ENCODE assay signal across 8 cellular contexts in genomic region chr3:11770105-11770476, GRCh38.
DNase-seq lines count a peak whose midpoint lies in the region; ATAC-seq and TF ChIP-seq lines count a peak whose summit lies in the region.

No MANE protein-coding gene starts in this region.

- DNase-seq in CD14-positive monocyte (ENCODE audit: low spot score) (no peak), mucosa of descending colon (peak in 1 of 3 donors; percentile 35), A673 (ENCODE audit: low spot score) (no peak), NAMALWA (ENCODE audit: low spot score) (no peak), H4 (ENCODE audit: low spot score) (no peak)
- no peak for DNase-seq in activated naive CD8-positive, alpha-beta T cell treated with anti-CD3 and anti-CD28 coated beads for 36 hours
- no peak for DNase-seq in activated effector memory CD4-positive, alpha-beta T cell treated with Interleukin-2 at 50 U/mL for 16 hours

- TF ChIP-seq CTCF in CD14-positive monocyte (IDR thresholded peaks at IDR 0.05) (no peak), mucosa of descending colon (IDR thresholded peaks at IDR 0.05) (no peak), A673 (conservative IDR thresholded peaks at IDR 0.05; ENCODE audit: low read depth, low read length) (no peak)

- peaks cover 17% of the 10 kb centered on the region for H3K4me1 ChIP-seq in mucosa of descending colon (ENCODE audit: low read depth)
- no peaks in the 10 kb centered on the region for H3K4me1 ChIP-seq in A673 (ENCODE audit: insufficient read depth, low read length, poor library complexity, severe bottlenecking)

- H3K9me3 ChIP-seq in mucosa of descending colon, result no peaks in the 10 kb centered on the region
- H3K9me3 ChIP-seq in A673 (ENCODE audit: low read depth, low read length, poor library complexity, severe bottlenecking), result no peaks in the 10 kb centered on the region

- no peaks in the 10 kb centered on the region for H3K36me3 Mint-ChIP-seq in CD14-positive monocyte
- H3K36me3 Mint-ChIP-seq in activated naive CD8-positive, alpha-beta T cell treated with anti-CD3 and anti-CD28 coated beads for 36 hours, result peaks cover 2% of the 10 kb centered on the region

- intact Hi-C loops in CD14-positive monocyte (cut with micrococcal nuclease), result no loop called here
- intact Hi-C loops in mucosa of descending colon (cut with DNase I, micrococcal nuclease), result no loop called here
- intact Hi-C loops in A673 (cut with micrococcal nuclease; ENCODE audit: unreplicated experiment), result no loop called here

- H3K27me3 Mint-ChIP-seq in CD14-positive monocyte (ENCODE audit: low read depth in 3 of 3), result peaks cover 2 to 7% (median 4%) of the 10 kb centered on the region in 3 donors
- H3K27me3 Mint-ChIP-seq in activated naive CD8-positive, alpha-beta T cell treated with anti-CD3 and anti-CD28 coated beads for 36 hours, result no peaks in the 10 kb centered on the region

- H3K36me3 ChIP-seq in mucosa of descending colon (ENCODE audit: low read depth) (no peaks in the 10 kb centered on the region), A673 (ENCODE audit: insufficient read depth, low read length, poor library complexity, severe bottlenecking) (no peaks in the 10 kb centered on the region)

- H3K9me3 Mint-ChIP-seq in CD14-positive monocyte, result peaks cover 0 to 2% (median 0%) of the 10 kb centered on the region in 7 donors
- peaks cover 1% of the 10 kb centered on the region for H3K9me3 Mint-ChIP-seq in activated naive CD8-positive, alpha-beta T cell treated with anti-CD3 and anti-CD28 coated beads for 36 hours

- peak overlapping the region; percentile 20 to 69 for H3K4me3 Mint-ChIP-seq in CD14-positive monocyte
- no peak overlapping the region for H3K4me3 Mint-ChIP-seq in activated naive CD8-positive, alpha-beta T cell treated with anti-CD3 and anti-CD28 coated beads for 36 hours

- CTCF ChIA-PET in A673 (lab: Charles Lee), result no interaction called here

- no TSS peak for BruUV-seq in A673 (replicated peaks; lab: Mats Ljungman, UMichigan)

- POLR2A ChIA-PET in A673 (lab: Charles Lee; ENCODE audit: low non-redundant PET), result no interaction called here

- H3K27ac Mint-ChIP-seq in CD14-positive monocyte, result peak overlapping the region in 1 of 7 donors; percentile 18
- H3K27ac Mint-ChIP-seq in activated naive CD8-positive, alpha-beta T cell treated with anti-CD3 and anti-CD28 coated beads for 36 hours, result peak overlapping the region; percentile 16

- H3K27ac ChIP-seq in A673 (ENCODE audit: low read depth, low read length, poor library complexity, severe bottlenecking), result no peak overlapping the region

- no peak overlapping the region for H3K4me3 ChIP-seq in mucosa of descending colon
- H3K4me3 ChIP-seq in A673 (ENCODE audit: low read depth, low read length, poor library complexity, severe bottlenecking), result no peak overlapping the region

- H3K27me3 ChIP-seq in A673 (replicated peaks; ENCODE audit: insufficient read depth, low read depth, low read length, poor library complexity), result no peaks in the 10 kb centered on the region

- H3K4me1 Mint-ChIP-seq in CD14-positive monocyte, result peaks cover 14% of the 10 kb centered on the region
- H3K4me1 Mint-ChIP-seq in activated naive CD8-positive, alpha-beta T cell treated with anti-CD3 and anti-CD28 coated beads for 36 hours, result peaks cover 22% of the 10 kb centered on the region

- ATAC-seq in HG02678 (IDR thresholded peaks at IDR 0.05; ENCODE audit: unreplicated experiment) (peak; percentile 14), mucosa of descending colon (peak; percentile 2)
